In genomic region chr2:222743263-222743865, GRCh38 we compare ENCODE assay signal across 17 cellular contexts.
DNase-seq lines count a peak whose midpoint lies in the region; ATAC-seq and TF ChIP-seq lines count a peak whose summit lies in the region.
"Had no signal": no experiment of that assay in that cellular context is flagged by ENCODE, and none has a peak within 500 bp of the region (broad histone marks: within the 10 kb centered on the region; RNA-seq: fewer than 3 reads in every experiment).

No MANE protein-coding gene starts in this region.

- H3K4me3 ChIP-seq in adrenal gland = no peak overlapping the region
- no peak overlapping the region for H3K4me3 ChIP-seq in right lobe of liver
- H3K4me3 ChIP-seq in subcutaneous abdominal adipose tissue (ENCODE audit: low read depth in 1 of 5, low read length in 5 of 5) = peak overlapping the region in 4 of 5 donors; percentile 4 to 44 (median 31)
- H3K4me3 ChIP-seq: pancreas had no signal

- TF ChIP-seq CTCF in adrenal gland (IDR thresholded peaks at IDR 0.05) = no peak
- no peak for TF ChIP-seq CTCF in right lobe of liver (IDR thresholded peaks at IDR 0.05)

- no peak overlapping the region for H3K9ac ChIP-seq in subcutaneous abdominal adipose tissue (ENCODE audit: low read length in 5 of 5)

- H3K4me1 ChIP-seq in adrenal gland (replicated peaks in 1 of 2) = peaks cover 0 to 6% of the 10 kb centered on the region in 2 donors
- H3K4me1 ChIP-seq in right lobe of liver = peaks cover 0 to 10% (median 0%) of the 10 kb centered on the region in 4 donors
- H3K4me1 ChIP-seq in subcutaneous abdominal adipose tissue (ENCODE audit: control insufficient read depth in 5 of 5, insufficient read depth in 5 of 5, low read length in 5 of 5) = peaks cover 0 to 18% (median 11%) of the 10 kb centered on the region in 5 donors

- peak overlapping the region in 2 of 5 donors; percentile 37 to 77 for H3K27ac ChIP-seq in adrenal gland
- H3K27ac ChIP-seq in right lobe of liver = peak overlapping the region in 1 of 3 donors; percentile 2
- H3K27ac ChIP-seq in subcutaneous abdominal adipose tissue (ENCODE audit: low read depth, low read length) = peak overlapping the region; percentile 11
- H3K27ac ChIP-seq: 22Rv1 had no signal

- H3K36me3 ChIP-seq in adrenal gland (replicated peaks in 1 of 2) (no peaks in the 10 kb centered on the region), right lobe of liver (no peaks in the 10 kb centered on the region), subcutaneous abdominal adipose tissue (ENCODE audit: control insufficient read depth in 5 of 5, insufficient read depth in 5 of 5, low read length in 5 of 5) (no peaks in the 10 kb centered on the region)
- H3K36me3 ChIP-seq: pancreas had no signal

- H3K9me3 ChIP-seq in adrenal gland (replicated peaks in 1 of 3) (no peaks in the 10 kb centered on the region), right lobe of liver (no peaks in the 10 kb centered on the region), subcutaneous abdominal adipose tissue (ENCODE audit: control insufficient read depth in 5 of 5, low read length in 5 of 5) (no peaks in the 10 kb centered on the region)
- H3K9me3 ChIP-seq: pancreas had no signal

- 52 to 61% (median 57%) methylated on average over 10 of the region's 10 CpGs for WGBS in adrenal gland, 4 donors
- 47% methylated on average over 10 of the region's 10 CpGs for WGBS in right lobe of liver (ENCODE audit: insufficient coverage, low coverage, low lambda C conversion rate, missing lambda C conversion rate)

- DNase-seq in NOMO-1 (lab: John Stamatoyannopoulos, UW; ENCODE audit: unreplicated experiment in 2 of 2) (peak; percentile 15 to 16), NOMO-1 treated with dmso at 0.1 percent for 144 hours (lab: John Stamatoyannopoulos, UW; ENCODE audit: unreplicated experiment) (no peak), adrenal gland (peak; percentile 24 to 56 (median 34)), right lobe of liver (peak in 1 of 3 donors; percentile 24), erythroblast (lab: John Stamatoyannopoulos, UW) (no peak)
- DNase-seq in effector memory CD8-positive, alpha-beta T cell = no peak
- DNase-seq: activated B cell treated with CpG ODN at 0.5 μM for 24 hours; Karpas-422; kidney glomerular epithelial cell; NCI-H446; pancreas; RPMI8226; stimulated activated CD4-positive, alpha-beta T cell treated with anti-CD3 and anti-CD28 coated beads, Interleukin-4, amount 100 ng/mL, for 24 hours had no signal

- H3K4me3 Mint-ChIP-seq in effector memory CD8-positive, alpha-beta T cell = no peak overlapping the region
- H3K4me3 Mint-ChIP-seq: activated B cell treated with CpG ODN at 0.5 μM for 24 hours; activated T-helper 1 cell treated with anti-CD3 and anti-CD28 coated beads, Interleukin-12 subunit alpha, Interleukin-12 subunit beta, Interleukin-2, Interleukin-4 antibody, amounts not matched to agents 30 ng/mL and 10 ng/mL and 1 ng/mL, durations not matched to agents 14 hours and 24 hours and 36 hours had no signal

- H3K9me3 Mint-ChIP-seq in effector memory CD8-positive, alpha-beta T cell = no peaks in the 10 kb centered on the region
- H3K9me3 Mint-ChIP-seq: activated B cell treated with CpG ODN at 0.5 μM for 24 hours; activated T-helper 1 cell treated with anti-CD3 and anti-CD28 coated beads, Interleukin-12 subunit alpha, Interleukin-12 subunit beta, Interleukin-2, Interleukin-4 antibody, amounts not matched to agents 30 ng/mL and 10 ng/mL and 1 ng/mL, durations not matched to agents 14 hours and 24 hours and 36 hours had no signal

- no peak for TF ChIP-seq POLR2A in adrenal gland (IDR thresholded peaks at IDR 0.05)
- TF ChIP-seq POLR2A in right lobe of liver (IDR thresholded peaks at IDR 0.05) = no peak
- TF ChIP-seq POLR2A in erythroblast (IDR thresholded peaks at IDR 0.05; ENCODE audit: low read length) = no peak

- H3K4me1 Mint-ChIP-seq in effector memory CD8-positive, alpha-beta T cell (ENCODE audit: low read depth in 2 of 2) = peaks cover 5 to 6% of the 10 kb centered on the region in 2 donors
- H3K4me1 Mint-ChIP-seq: activated B cell treated with CpG ODN at 0.5 μM for 24 hours had no signal

- peaks cover 7% of the 10 kb centered on the region for H3K36me3 Mint-ChIP-seq in effector memory CD8-positive, alpha-beta T cell (ENCODE audit: insufficient read depth)

- H3K27me3 ChIP-seq in adrenal gland (no peaks in the 10 kb centered on the region), right lobe of liver (no peaks in the 10 kb centered on the region), subcutaneous abdominal adipose tissue (ENCODE audit: control insufficient read depth in 5 of 5, insufficient read depth in 4 of 5, low read length in 5 of 5) (no peaks in the 10 kb centered on the region)
- H3K27me3 ChIP-seq: pancreas had no signal

- ATAC-seq in right lobe of liver = peak; percentile 16 to 51 (median 46)
- ATAC-seq in HG02840 (IDR thresholded peaks at IDR 0.05; ENCODE audit: low FRiP score, unreplicated experiment) = no peak
- no peak for ATAC-seq in effector memory CD8-positive, alpha-beta T cell (replicated peaks)

- H3K27ac Mint-ChIP-seq in effector memory CD8-positive, alpha-beta T cell = no peak overlapping the region
- H3K27ac Mint-ChIP-seq: activated B cell treated with CpG ODN at 0.5 μM for 24 hours; activated T-helper 1 cell treated with anti-CD3 and anti-CD28 coated beads, Interleukin-12 subunit alpha, Interleukin-12 subunit beta, Interleukin-2, Interleukin-4 antibody, amounts not matched to agents 30 ng/mL and 10 ng/mL and 1 ng/mL, durations not matched to agents 14 hours and 24 hours and 36 hours had no signal

- intact Hi-C loops in adrenal gland (cut with DNase I) = no loop called here
- intact Hi-C loops in right lobe of liver (cut with DNase I) = no loop called here

- H3K27me3 Mint-ChIP-seq in effector memory CD8-positive, alpha-beta T cell = peaks cover 21 to 26% of the 10 kb centered on the region in 2 donors

Comparison
In these comparisons a context has a peak if more than half of its experiments do, and no peak if none do; other contexts are left out.
1. DNase-seq: peak in NOMO-1 (2 of 2) and adrenal gland (7 of 7); none in NOMO-1 treated with dmso at 0.1 percent for 144 hours (single experiment), erythroblast (0 of 2) and effector memory CD8-positive, alpha-beta T cell (0 of 3).
2. H3K4me3 ChIP-seq: peak in subcutaneous abdominal adipose tissue (4 of 5); none in adrenal gland (0 of 4) and right lobe of liver (0 of 3).
3. ATAC-seq: peak in right lobe of liver (4 of 4); none in HG02840 (single experiment) and effector memory CD8-positive, alpha-beta T cell (single experiment).